Comparison of ENCODE assay signal across 9 cellular contexts in the genomic region with DNA sequence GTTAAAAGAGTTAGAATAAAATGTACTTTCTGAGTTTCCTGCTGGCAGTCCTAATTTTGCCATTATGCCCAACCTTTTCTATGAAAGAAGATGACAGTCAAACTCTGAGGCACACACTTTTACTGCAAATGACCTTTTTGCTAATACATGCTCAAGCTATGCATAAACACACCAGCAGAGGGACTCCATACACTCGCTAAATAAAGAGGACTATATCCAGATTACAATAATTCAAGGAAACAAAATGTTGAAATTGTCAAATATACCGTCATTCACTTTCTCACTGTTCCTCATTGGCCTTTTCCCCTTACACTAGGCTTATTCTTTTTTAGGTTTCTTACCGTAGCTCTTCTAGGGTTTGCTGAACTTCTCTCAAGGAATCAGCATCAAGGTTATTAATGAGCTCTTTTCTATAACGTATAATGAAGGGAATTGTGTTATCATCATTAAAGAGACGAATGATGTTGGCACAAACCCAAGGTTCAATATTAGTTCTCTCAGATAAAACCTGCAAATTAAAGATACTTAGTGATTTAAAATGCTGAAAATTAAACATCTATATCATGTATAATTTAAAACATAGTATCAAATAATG. TPM values are rescaled to one million over a fixed set of nuclear protein-coding genes. Genes with fewer than 3 reads are reported as not detected.
DNase-seq lines count a peak whose midpoint lies in the region; ATAC-seq and TF ChIP-seq lines count a peak whose summit lies in the region.
"Had no signal": no experiment of that assay in that cellular context is flagged by ENCODE, and none has a peak within 500 bp of the region (broad histone marks: within the 10 kb centered on the region; RNA-seq: fewer than 3 reads in every experiment).

No MANE protein-coding gene starts in this region.

- in situ Hi-C loops in GM13976 (cut with MboI; ENCODE audit: low sequenced_read_pairs, unreplicated experiment): no loop called here

- no peaks in the 10 kb centered on the region for H3K27me3 ChIP-seq in lower lobe of right lung (ENCODE audit: low read depth)

- intact Hi-C loops in lower lobe of right lung (cut with DNase I): no loop called here

- no peak overlapping the region for H3K27ac ChIP-seq in lower lobe of right lung
- H3K27ac ChIP-seq: epithelial cell of prostate had no signal

- H3K4me3 ChIP-seq in choroid plexus epithelial cell (ENCODE audit: low read depth, low read length) (no peak overlapping the region), lower lobe of right lung (no peak overlapping the region)

- DNase-seq in AML-193 (lab: John Stamatoyannopoulos, UW) (peak; percentile 70 to 82), GM13976 (ENCODE audit: low spot score) (peak; percentile 29), NOMO-1 (lab: John Stamatoyannopoulos, UW; ENCODE audit: unreplicated experiment in 2 of 2) (peak; percentile 15 to 68), choroid plexus epithelial cell (ENCODE audit: low read depth) (peak; percentile 79), lower lobe of right lung (no peak), DMS79 treated with DMSO at 0.1 percent for 48 hours (lab: John Stamatoyannopoulos, UW) (no peak)

- ATAC-seq in lower lobe of right lung: peak; percentile 88
- no peak for ATAC-seq in GM21360 (IDR thresholded peaks at IDR 0.05; ENCODE audit: unreplicated experiment)
- ATAC-seq in HG03045 (IDR thresholded peaks at IDR 0.05; ENCODE audit: unreplicated experiment): no peak

- H3K36me3 ChIP-seq in lower lobe of right lung: no peaks in the 10 kb centered on the region

- H3K4me1 ChIP-seq in lower lobe of right lung: peaks cover 6% of the 10 kb centered on the region

- H3K9me3 ChIP-seq in lower lobe of right lung: no peaks in the 10 kb centered on the region

- TF ChIP-seq CTCF in GM13976 (IDR thresholded peaks at IDR 0.05; ENCODE audit: borderline replicate concordance, control extremely low read depth, extremely low read depth, insufficient read depth, missing control alignments): peak; percentile 45
- peak; percentile 72 for TF ChIP-seq CTCF in choroid plexus epithelial cell (conservative IDR thresholded peaks at IDR 0.05; ENCODE audit: low read depth, low read length)
- peak; percentile 71 for TF ChIP-seq CTCF in lower lobe of right lung (IDR thresholded peaks at IDR 0.05)

RNA-seq across cellular contexts. Expression of a gene that starts 25.7 kb away (rescaled TPM):
- 15.4 TPM for total RNA-seq in lower lobe of right lung

Comparison
In these comparisons a context has a peak if more than half of its experiments do, and no peak if none do; other contexts are left out.
1. DNase-seq: peak in AML-193 (2 of 2), GM13976 (single experiment), NOMO-1 (2 of 2) and choroid plexus epithelial cell (single experiment); none in lower lobe of right lung (single experiment) and DMS79 treated with DMSO at 0.1 percent for 48 hours (single experiment).
2. ATAC-seq: peak in lower lobe of right lung (2 of 2); none in GM21360 (single experiment) and HG03045 (single experiment).
3. Peak in every context shown above with its lines, with median percentiles within 50 percentile points of each other: CTCF ChIP-seq.